Comparison of ENCODE assay signal across 14 cellular contexts in the genomic region with DNA sequence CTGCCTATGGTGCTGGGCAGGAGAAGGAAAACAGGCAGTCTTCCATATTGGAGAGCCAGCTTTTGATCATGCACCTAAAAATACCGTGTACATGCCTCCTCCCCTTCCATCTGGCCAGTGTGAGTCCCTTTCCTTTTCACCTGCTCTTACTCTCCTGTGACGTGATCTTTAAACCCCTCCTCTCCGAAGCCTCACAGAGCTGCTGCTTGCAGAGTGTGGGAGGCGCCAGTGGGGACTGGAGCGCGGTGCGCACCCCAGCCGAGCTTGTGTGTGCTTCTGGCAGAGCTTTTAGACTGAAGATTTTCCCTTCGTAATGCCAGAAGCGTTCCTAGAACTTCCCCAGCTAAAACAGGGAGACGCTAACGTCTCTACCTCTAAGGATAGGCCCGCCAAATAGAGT. TPM values are rescaled to one million over a fixed set of nuclear protein-coding genes. Genes with fewer than 3 reads are reported as not detected.
DNase-seq lines count a peak whose midpoint lies in the region; ATAC-seq and TF ChIP-seq lines count a peak whose summit lies in the region.
"Had no signal": no experiment of that assay in that cellular context is flagged by ENCODE, and none has a peak within 500 bp of the region (broad histone marks: within the 10 kb centered on the region; RNA-seq: fewer than 3 reads in every experiment).

No MANE protein-coding gene starts in this region.

- no peaks in the 10 kb centered on the region for H3K9me3 ChIP-seq in right lobe of liver
- H3K9me3 ChIP-seq: SJSA1 had no signal

- peak overlapping the region in 1 of 59 donors; percentile 2 for H3K4me3 ChIP-seq in dorsolateral prefrontal cortex
- no peak overlapping the region for H3K4me3 ChIP-seq in right lobe of liver
- H3K4me3 ChIP-seq: SJSA1 had no signal

- ATAC-seq in right lobe of liver (no peak), GM21526 (IDR thresholded peaks at IDR 0.05; ENCODE audit: low FRiP score, unreplicated experiment) (no peak)

- intact Hi-C loops in dorsolateral prefrontal cortex (cut with DNase I) (no loop called here), posterior cingulate gyrus (cut with DNase I) (no loop called here), right lobe of liver (cut with DNase I) (no loop called here)

- H3K27ac ChIP-seq in dorsolateral prefrontal cortex (peak overlapping the region in 44 of 59 donors; percentile 3 to 78 (median 62)), right lobe of liver (no peak overlapping the region)
- H3K27ac ChIP-seq: SJSA1 had no signal

- in situ Hi-C loops in G401 (cut with HindIII; ENCODE audit: low sequenced_read_pairs) = no loop called here

- no peaks in the 10 kb centered on the region for H3K27me3 ChIP-seq in dorsolateral prefrontal cortex
- H3K27me3 ChIP-seq in right lobe of liver = no peaks in the 10 kb centered on the region
- H3K27me3 ChIP-seq: SJSA1 had no signal

- 57% methylated on average over 1 of the region's 13 CpGs for WGBS in right lobe of liver (ENCODE audit: insufficient coverage, low coverage, low lambda C conversion rate, missing lambda C conversion rate)

- no peak for TF ChIP-seq POLR2A in right lobe of liver (IDR thresholded peaks at IDR 0.05)

- TF ChIP-seq CTCF in dorsolateral prefrontal cortex (IDR thresholded peaks at IDR 0.05 in 54 of 56, conservative IDR thresholded peaks at IDR 0.05 in 2 of 56; ENCODE audit: low read depth in 1 of 56, partially characterized antibody in 56 of 56) = no peak
- no peak for TF ChIP-seq CTCF in right lobe of liver (IDR thresholded peaks at IDR 0.05)

- DNase-seq in G401 (ENCODE audit: low spot score) (peak; percentile 98), NCI-H2227 treated with DMSO at 0.1 percent for 48 hours (lab: John Stamatoyannopoulos, UW) (peak; percentile 45), dorsolateral prefrontal cortex (peak in 8 of 10 donors; percentile 52 to 87 (median 82)), posterior cingulate gyrus (peak in 8 of 10 donors; percentile 59 to 97 (median 83)), T-helper 9 cell (no peak), right lobe of liver (no peak), NCI-H146 (lab: John Stamatoyannopoulos, UW) (no peak)
- DNase-seq: activated CD4-positive, alpha-beta memory T cell treated with anti-CD3 and anti-CD28 coated beads, Interleukin-2, amount 10 ng/mL, durations not matched to agents 7 days and 5 days; mesendoderm; NCI-H2029 treated with DMSO at 0.1 percent for 48 hours; stimulated activated CD4-positive, alpha-beta T cell treated with anti-CD3 and anti-CD28 coated beads, Interleukin-12 subunit alpha, Interleukin-12 subunit beta, amount 100 ng/mL, for 4 hours had no signal

- H3K4me1 ChIP-seq in right lobe of liver = no peaks in the 10 kb centered on the region
- H3K4me1 ChIP-seq: SJSA1 had no signal

- peaks cover 3 to 82% (median 37%) of the 10 kb centered on the region in 4 donors for H3K36me3 ChIP-seq in right lobe of liver

RNA-seq across cellular contexts. Expression of a gene that starts 29.8 kb away (rescaled TPM):
- not detected in 2 replicates for total RNA-seq in G401 (2014; rRNA removed; shearing (Covaris generic))
- total RNA-seq in dorsolateral prefrontal cortex = not detected
- 1 to 10 TPM in 2 of 6 experiments, under 1 TPM in 4; 0.31 to 2.1 (median 0.72) TPM for total RNA-seq in right lobe of liver
- total RNA-seq: activated CD4-positive, alpha-beta memory T cell treated with anti-CD3 and anti-CD28 coated beads, Interleukin-2, amount 10 ng/mL, durations not matched to agents 7 days and 5 days; B cell; SJSA1 had no signal

Comparison
In these comparisons a context has a peak if more than half of its experiments do, and no peak if none do; other contexts are left out.
1. DNase-seq: peak in G401 (single experiment), NCI-H2227 treated with DMSO at 0.1 percent for 48 hours (single experiment), dorsolateral prefrontal cortex (8 of 10) and posterior cingulate gyrus (8 of 10); none in T-helper 9 cell (single experiment), right lobe of liver (0 of 3) and NCI-H146 (single experiment).
2. H3K27ac ChIP-seq: peak in dorsolateral prefrontal cortex (44 of 59); none in right lobe of liver (0 of 3).